ENCODE assay signal across 8 cellular contexts in the genomic region with DNA sequence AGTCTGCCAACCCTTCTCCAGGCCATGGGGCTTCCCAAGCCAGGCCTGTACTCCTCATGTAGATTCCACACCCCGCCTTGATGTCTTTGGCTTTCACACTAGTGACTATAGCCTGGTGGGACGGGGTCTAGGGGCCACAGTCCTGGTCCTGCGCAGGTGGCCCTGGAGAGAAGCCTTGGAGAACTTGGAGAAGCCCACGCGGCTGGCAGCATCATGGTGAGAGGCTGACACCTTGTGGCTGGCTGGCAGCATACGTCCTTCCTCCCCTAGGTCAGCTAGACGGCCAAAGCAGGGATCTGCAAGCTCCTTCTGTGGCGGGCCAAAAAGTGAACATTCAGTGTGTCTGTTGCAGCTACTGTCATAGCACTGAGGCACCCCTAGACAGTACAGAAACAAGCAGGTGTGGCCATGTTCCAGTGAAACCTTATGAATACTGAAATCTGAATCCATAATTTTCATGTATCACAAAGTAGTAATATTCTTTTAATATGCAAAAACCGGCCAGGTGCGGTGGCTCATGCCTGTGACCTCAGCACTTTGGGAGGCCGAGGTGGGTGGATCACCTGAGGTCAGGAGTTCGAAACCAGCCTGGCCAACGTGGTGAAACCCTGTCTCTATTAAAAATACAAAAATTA. TPM values are rescaled to one million over a fixed set of nuclear protein-coding genes. Genes with fewer than 3 reads are reported as not detected.
A peak's percentile ranks its signal among the peaks of the same experiment; 100 is the strongest.
DNase-seq lines count a peak whose midpoint lies in the region; ATAC-seq and TF ChIP-seq lines count a peak whose summit lies in the region.

No MANE protein-coding gene starts in this region.

- H3K27me3 Mint-ChIP-seq in activated naive CD8-positive, alpha-beta T cell treated with anti-CD3 and anti-CD28 coated beads for 36 hours: peaks cover 11% of the 10 kb centered on the region
- H3K27me3 Mint-ChIP-seq in progenitor cell of endocrine pancreas: peaks cover 18% of the 10 kb centered on the region

- no peak overlapping the region for H3K4me3 Mint-ChIP-seq in activated naive CD8-positive, alpha-beta T cell treated with anti-CD3 and anti-CD28 coated beads for 36 hours
- H3K4me3 Mint-ChIP-seq in progenitor cell of endocrine pancreas (ENCODE audit: low read depth): no peak overlapping the region

- no peak overlapping the region for H3K27ac ChIP-seq in cardiac muscle cell

- H3K36me3 Mint-ChIP-seq in activated naive CD8-positive, alpha-beta T cell treated with anti-CD3 and anti-CD28 coated beads for 36 hours: no peaks in the 10 kb centered on the region
- H3K36me3 Mint-ChIP-seq in progenitor cell of endocrine pancreas (ENCODE audit: insufficient read depth): no peaks in the 10 kb centered on the region

- peaks cover 27% of the 10 kb centered on the region for H3K27me3 ChIP-seq in cardiac muscle cell

- peaks cover 14% of the 10 kb centered on the region for H3K4me1 ChIP-seq in cardiac muscle cell (ENCODE audit: low read depth)

- peaks cover 2% of the 10 kb centered on the region for H3K4me1 Mint-ChIP-seq in activated naive CD8-positive, alpha-beta T cell treated with anti-CD3 and anti-CD28 coated beads for 36 hours
- H3K4me1 Mint-ChIP-seq in progenitor cell of endocrine pancreas (ENCODE audit: low read depth): no peaks in the 10 kb centered on the region

- TF ChIP-seq CTCF in LNCaP clone FGC (IDR thresholded peaks at IDR 0.05; ENCODE audit: control insufficient read depth, extremely low read depth, insufficient read depth) (peak; percentile 81), cardiac muscle cell (IDR thresholded peaks at IDR 0.05; ENCODE audit: low read depth, low read length) (peak; percentile 81), progenitor cell of endocrine pancreas (IDR thresholded peaks at IDR 0.05; ENCODE audit: unreplicated experiment) (peak; percentile 84)

- no peaks in the 10 kb centered on the region for H3K9me3 Mint-ChIP-seq in activated naive CD8-positive, alpha-beta T cell treated with anti-CD3 and anti-CD28 coated beads for 36 hours
- H3K9me3 Mint-ChIP-seq in progenitor cell of endocrine pancreas (ENCODE audit: low read depth): no peaks in the 10 kb centered on the region

- ATAC-seq in HG02852 (IDR thresholded peaks at IDR 0.05; ENCODE audit: unreplicated experiment) (no peak), GM18907 (IDR thresholded peaks at IDR 0.05; ENCODE audit: unreplicated experiment) (no peak)

- H3K36me3 ChIP-seq in cardiac muscle cell: no peaks in the 10 kb centered on the region

- H3K27ac Mint-ChIP-seq in activated naive CD8-positive, alpha-beta T cell treated with anti-CD3 and anti-CD28 coated beads for 36 hours: no peak overlapping the region
- no peak overlapping the region for H3K27ac Mint-ChIP-seq in progenitor cell of endocrine pancreas

- DNase-seq in EL (peak; percentile 70), LNCaP clone FGC (ENCODE audit: low read depth) (peak; percentile 46), SHP77 (lab: John Stamatoyannopoulos, UW) (peak; percentile 70 to 81), cardiac muscle cell (ENCODE audit: low read depth in 1 of 2, low spot score in 1 of 2) (peak; percentile 85), progenitor cell of endocrine pancreas (ENCODE audit: low spot score, unreplicated experiment) (peak; percentile 44)
- peak; percentile 54 for DNase-seq in activated naive CD8-positive, alpha-beta T cell treated with anti-CD3 and anti-CD28 coated beads for 36 hours

- H3K4me3 ChIP-seq in LNCaP clone FGC (ENCODE audit: low read depth, low read length) (no peak overlapping the region), cardiac muscle cell (no peak overlapping the region)

- no peaks in the 10 kb centered on the region for H3K9me3 ChIP-seq in cardiac muscle cell (ENCODE audit: low read depth)

RNA-seq across cellular contexts. Expression of a gene that starts 42.0 kb away (rescaled TPM):
- 1 to 10 TPM; 3.4 to 3.6 TPM for total RNA-seq in activated naive CD8-positive, alpha-beta T cell treated with anti-CD3 and anti-CD28 coated beads for 36 hours
- total RNA-seq in cardiac muscle cell: 0.18 and 0.46 TPM in 2 replicates
- polyA plus RNA-seq in cardiac muscle cell: 0.06 TPM in 1 of 2 replicates, not detected in the other
- 19.8 and 21.3 TPM in 2 replicates for total RNA-seq in progenitor cell of endocrine pancreas
